In the genomic region with DNA sequence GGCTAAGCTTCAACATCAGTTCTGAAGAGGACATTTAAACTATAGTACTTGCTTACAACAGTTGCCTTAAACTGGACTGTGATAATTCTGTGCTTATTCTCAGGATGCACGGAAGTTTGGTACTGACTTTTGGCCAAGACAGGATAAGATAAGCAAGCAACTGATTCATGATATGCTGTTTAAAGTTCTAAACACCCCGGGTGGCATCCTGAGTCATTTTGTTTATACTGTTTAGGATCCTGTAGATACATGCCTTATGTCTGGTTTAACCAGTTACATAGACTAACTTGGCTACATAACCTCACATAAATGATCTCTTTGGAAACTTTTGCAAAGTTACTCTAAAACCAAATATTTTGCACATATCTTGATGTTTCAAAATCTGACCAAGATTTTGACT, we compare ENCODE assay signal across 30 cellular contexts.
A peak's percentile ranks its signal among the peaks of the same experiment; 100 is the strongest.
DNase-seq lines count a peak whose midpoint lies in the region; ATAC-seq and TF ChIP-seq lines count a peak whose summit lies in the region.
"Had no signal": no experiment of that assay in that cellular context is flagged by ENCODE, and none has a peak within 500 bp of the region (broad histone marks: within the 10 kb centered on the region; RNA-seq: fewer than 3 reads in every experiment).

No MANE protein-coding gene starts in this region.

- peak; percentile 72 for DNase-seq in M059J (ENCODE audit: low read depth)
- peak; percentile 3 for DNase-seq in astrocyte of the hippocampus (ENCODE audit: low read depth, low spot score)
- peak; percentile 72 to 84 for DNase-seq in foreskin keratinocyte
- DNase-seq in NCI-H1048 (lab: John Stamatoyannopoulos, UW): no peak
- DNase-seq in mesothelial cell of epicardium (ENCODE audit: low spot score in 2 of 2, unreplicated experiment in 2 of 2): no peak
- no peak for DNase-seq in foreskin fibroblast
- no peak for DNase-seq in G401 (ENCODE audit: low spot score)
- DNase-seq: activated CD4-positive, alpha-beta memory T cell treated with anti-CD3 and anti-CD28 coated beads for 36 hours; activated CD8-positive, alpha-beta memory T cell treated with anti-CD3 and anti-CD28 coated beads, Interleukin-2, amount 50 U/mL, for 48 hours; activated naive CD4-positive, alpha-beta T cell treated with anti-CD3 and anti-CD28 coated beads, Interleukin-2, amount 10 ng/mL, durations not matched to agents 7 days and 5 days; amniotic stem cell; CD8-positive, alpha-beta memory T cell; dermis blood vessel endothelial cell; DMS 273 treated with DMSO at 0.1 percent for 48 hours; EL; H7; islet precursor cell; KBM-7; left ventricle myocardium inferior; MV-4-11; naive thymus-derived CD8-positive, alpha-beta T cell; NCI-H187 treated with DMSO at 0.1 percent for 48 hours; occipital lobe; stimulated activated naive CD8-positive, alpha-beta T cell treated with anti-CD3 and anti-CD28 coated beads, Interleukin-15, Interleukin-2, amounts not matched to agents 100 U/mL and 50 U/mL, for 24 hours; uterus had no signal

- no peak overlapping the region for H3K4me3 ChIP-seq in foreskin fibroblast (ENCODE audit: low read depth in 1 of 2, low read length in 2 of 2)
- H3K4me3 ChIP-seq: A549, left ventricle myocardium inferior, thoracic aorta, uterus had no signal

- no peak for TF ChIP-seq CTCF in C4-2B (conservative IDR thresholded peaks at IDR 0.05)
- TF ChIP-seq CTCF in foreskin keratinocyte (conservative IDR thresholded peaks at IDR 0.05): no peak
- TF ChIP-seq CTCF in mesothelial cell of epicardium (IDR thresholded peaks at IDR 0.05; ENCODE audit: unreplicated experiment): no peak
- no peak for TF ChIP-seq CTCF in foreskin fibroblast (IDR thresholded peaks at IDR 0.05; ENCODE audit: low read depth, low read length)

- H3K27ac ChIP-seq in C4-2B: peak overlapping the region; percentile 25; the same call in 1 of the 2 replicates
- H3K27ac ChIP-seq in foreskin keratinocyte: no peak overlapping the region
- H3K27ac ChIP-seq: A549, left ventricle myocardium inferior, thoracic aorta, uterus had no signal

- peak; percentile 94 for ATAC-seq in foreskin keratinocyte
- ATAC-seq: A549; activated CD4-positive, CD25-positive, alpha-beta regulatory T cell treated with anti-CD3 and anti-CD28 coated beads, Interleukin-2, amount 50 U/mL, for 24 hours; naive thymus-derived CD8-positive, alpha-beta T cell; stimulated activated naive CD8-positive, alpha-beta T cell treated with anti-CD3 and anti-CD28 coated beads, Interleukin-15, Interleukin-2, amounts not matched to agents 100 U/mL and 50 U/mL, for 24 hours had no signal

- no peak overlapping the region for H3K4me3 Mint-ChIP-seq in mesothelial cell of epicardium
- H3K4me3 Mint-ChIP-seq: activated CD4-positive, alpha-beta memory T cell treated with anti-CD3 and anti-CD28 coated beads for 36 hours; activated naive CD4-positive, alpha-beta T cell treated with anti-CD3 and anti-CD28 coated beads, Interleukin-2, amount 10 ng/mL, durations not matched to agents 7 days and 5 days; CD8-positive, alpha-beta memory T cell; central memory CD8-positive, alpha-beta T cell; naive thymus-derived CD8-positive, alpha-beta T cell had no signal

- no peaks in the 10 kb centered on the region for H3K4me1 Mint-ChIP-seq in mesothelial cell of epicardium
- H3K4me1 Mint-ChIP-seq: activated naive CD4-positive, alpha-beta T cell treated with anti-CD3 and anti-CD28 coated beads, Interleukin-2, amount 10 ng/mL, durations not matched to agents 7 days and 5 days; CD8-positive, alpha-beta memory T cell; central memory CD8-positive, alpha-beta T cell; naive thymus-derived CD8-positive, alpha-beta T cell had no signal

- peaks cover 16% of the 10 kb centered on the region for H3K4me1 ChIP-seq in foreskin keratinocyte
- H3K4me1 ChIP-seq: A549, left ventricle myocardium inferior, uterus had no signal

- no peaks in the 10 kb centered on the region for H3K27me3 ChIP-seq in foreskin keratinocyte
- H3K27me3 ChIP-seq: uterus had no signal

- H3K36me3 Mint-ChIP-seq in mesothelial cell of epicardium: no peaks in the 10 kb centered on the region
- H3K36me3 Mint-ChIP-seq: activated CD4-positive, alpha-beta memory T cell treated with anti-CD3 and anti-CD28 coated beads for 36 hours; activated naive CD4-positive, alpha-beta T cell treated with anti-CD3 and anti-CD28 coated beads, Interleukin-2, amount 10 ng/mL, durations not matched to agents 7 days and 5 days; CD8-positive, alpha-beta memory T cell; naive thymus-derived CD8-positive, alpha-beta T cell had no signal

- in situ Hi-C loops in G401 (cut with HindIII; ENCODE audit: low sequenced_read_pairs): no loop called here

- no peaks in the 10 kb centered on the region for H3K27me3 Mint-ChIP-seq in mesothelial cell of epicardium (ENCODE audit: low read depth)
- H3K27me3 Mint-ChIP-seq: activated CD4-positive, alpha-beta memory T cell treated with anti-CD3 and anti-CD28 coated beads for 36 hours; activated naive CD4-positive, alpha-beta T cell treated with anti-CD3 and anti-CD28 coated beads, Interleukin-2, amount 10 ng/mL, durations not matched to agents 7 days and 5 days; CD8-positive, alpha-beta memory T cell; central memory CD8-positive, alpha-beta T cell; naive thymus-derived CD8-positive, alpha-beta T cell had no signal

- H3K27ac Mint-ChIP-seq in mesothelial cell of epicardium: no peak overlapping the region
- H3K27ac Mint-ChIP-seq: activated CD4-positive, alpha-beta memory T cell treated with anti-CD3 and anti-CD28 coated beads for 36 hours; activated naive CD4-positive, alpha-beta T cell treated with anti-CD3 and anti-CD28 coated beads, Interleukin-2, amount 10 ng/mL, durations not matched to agents 7 days and 5 days; CD8-positive, alpha-beta memory T cell; naive thymus-derived CD8-positive, alpha-beta T cell had no signal

- no peaks in the 10 kb centered on the region for H3K9me3 Mint-ChIP-seq in mesothelial cell of epicardium

Comparison
In these comparisons a context has a peak if more than half of its experiments do, and no peak if none do; other contexts are left out.
1. DNase-seq: peak in M059J (single experiment), astrocyte of the hippocampus (single experiment) and foreskin keratinocyte (2 of 2); none in NCI-H1048 (single experiment), mesothelial cell of epicardium (0 of 2), foreskin fibroblast (0 of 2) and G401 (single experiment).